ENCODE assay signal across 27 cellular contexts in genomic region chr7:109579876-109580275, GRCh38.
DNase-seq lines count a peak whose midpoint lies in the region; ATAC-seq, FAIRE-seq and TF ChIP-seq lines count a peak whose summit lies in the region.
"Had no signal": no experiment of that assay in that cellular context is flagged by ENCODE, and none has a peak within 500 bp of the region (broad histone marks: within the 10 kb centered on the region; RNA-seq: fewer than 3 reads in every experiment).

No MANE protein-coding gene starts in this region.

- no peak for TF ChIP-seq EP300 in H1 (IDR thresholded peaks at IDR 0.05; ENCODE audit: borderline replicate concordance in 1 of 2, low read depth in 2 of 2, low read length in 2 of 2)

- no peak overlapping the region for H3K14ac ChIP-seq in H1 (ENCODE audit: insufficient read length)

- no peak for TF ChIP-seq RAD21 in H1 (IDR thresholded peaks at IDR 0.05 in 1 of 2, conservative IDR thresholded peaks at IDR 0.05 in 1 of 2; ENCODE audit: low read depth in 2 of 2, low read length in 2 of 2)

- no peak overlapping the region for H3K4me2 ChIP-seq in H1 (ENCODE audit: insufficient read depth in 1 of 2, low read depth in 2 of 2, low read length in 2 of 2)

- H3K23ac ChIP-seq in H1 (ENCODE audit: insufficient read length) = no peak overlapping the region

- 82% methylated on average over 4 of the region's 4 CpGs; no CpG with 5 or more reads in 1 of the 2 experiments for WGBS in H1 (ENCODE audit: extremely low coverage in 1 of 2, insufficient coverage in 1 of 2, insufficient read length in 1 of 2, insufficient replicate concordance in 2 of 2, low coverage in 1 of 2, low lambda C conversion rate in 2 of 2, missing lambda C conversion rate in 1 of 2), 2 experiments

- peaks cover 0 to 19% (median 5%) of the 10 kb centered on the region in 4 experiments; a peak in 4 of 8 replicates for H3K36me3 ChIP-seq in H1 (ENCODE audit: control insufficient read depth in 2 of 4, insufficient read depth in 4 of 4, low read length in 3 of 4)
- H3K36me3 ChIP-seq: SJSA1 had no signal

- H2BK20ac ChIP-seq in H1 (ENCODE audit: low read length) = no peak overlapping the region

- no peak for TF ChIP-seq POLR2A in H1 (IDR thresholded peaks at IDR 0.05; ENCODE audit: control extremely low read depth in 1 of 2, low read depth in 2 of 2, low read length in 2 of 2)

- no peaks in the 10 kb centered on the region for H3K23me2 ChIP-seq in H1 (ENCODE audit: low read depth, low read length)

- no peak overlapping the region for H4K91ac ChIP-seq in H1 (replicated peaks; ENCODE audit: insufficient read length, low read length)

- FAIRE-seq in H1 (lab: Jason Lieb, UNC) = no peak
- FAIRE-seq: GM12892, H54 had no signal

- 0 out of 2 replicates have a peak overlapping the region, but pooled peaks have one; percentile 6 for H2BK5ac ChIP-seq in H1 (ENCODE audit: low read depth, low read length)

- H3K4ac ChIP-seq in H1 (replicated peaks; ENCODE audit: insufficient read length, low read depth, low read length) = no peak overlapping the region

- no peaks in the 10 kb centered on the region for H3K27me3 ChIP-seq in H1 (replicated peaks in 1 of 4; ENCODE audit: control insufficient read depth in 3 of 4, extremely low read depth in 1 of 4, insufficient read depth in 3 of 4, low read length in 3 of 4)
- H3K27me3 ChIP-seq: SJSA1 had no signal

- no peak overlapping the region for H3K18ac ChIP-seq in H1 (ENCODE audit: extremely low read depth, low read length)

- H3K56ac ChIP-seq in H1 (replicated peaks; ENCODE audit: insufficient read length, low read depth, low read length) = no peak overlapping the region

- no peak for TF ChIP-seq CTCF in H1 (IDR thresholded peaks at IDR 0.05; ENCODE audit: control extremely low read depth in 1 of 3, insufficient read depth in 1 of 3, low read depth in 1 of 3, low read length in 3 of 3)

- DNase-seq in ELR (ENCODE audit: low read depth) (peak; percentile 19), NCI-H460 (ENCODE audit: extremely low read depth, low read depth) (peak; percentile 62), H1 (ENCODE audit: low read depth in 1 of 2, low spot score in 2 of 2) (no peak), renal cortical epithelial cell (ENCODE audit: low read depth) (peak; percentile 6), DMS79 (lab: John Stamatoyannopoulos, UW) (no peak)
- DNase-seq: Caco-2; CD8-positive, alpha-beta T cell; DMS79 treated with DMSO at 0.1 percent for 48 hours; KG1; MM.1S; NCI-H1048; NCI-H1417; NCI-H1694; NCI-H2029 treated with DMSO at 0.1 percent for 48 hours; NCI-H2171; NCI-H226; NCI-H510A treated with DMSO at 0.1 percent for 48 hours; NCI-H748 treated with DMSO at 0.1 percent for 48 hours; NK-92 treated with Interleukin-12 subunit alpha and Interleukin-12 subunit beta, amount 100 ng/mL, for 24 hours; Right ventricle myocardium superior; RPMI8226 had no signal

- POLR2A ChIA-PET in H1 (lab: Charles Lee; ENCODE audit: partially characterized antibody) = no interaction called here

- H4K5ac ChIP-seq in H1 (ENCODE audit: insufficient read length, low read depth, low read length) = no peak overlapping the region

- CTCF ChIA-PET in H1 (lab: Charles Lee; ENCODE audit: partially characterized antibody) = no interaction called here

- no peak overlapping the region for H3K4me3 ChIP-seq in H1 (ENCODE audit: extremely low read depth in 1 of 4, insufficient read depth in 2 of 4, low read depth in 3 of 4, low read length in 4 of 4)
- H3K4me3 ChIP-seq: SJSA1 had no signal

- H2BK120ac ChIP-seq in H1 (replicated peaks; ENCODE audit: low read depth, low read length) = no peak overlapping the region

- peaks cover 0 to 2% of the 10 kb centered on the region in 2 experiments for H4K20me1 ChIP-seq in H1 (replicated peaks in 1 of 2; ENCODE audit: control insufficient read depth in 1 of 2, insufficient read depth in 2 of 2, low read length in 2 of 2)

- no peak overlapping the region for H2BK12ac ChIP-seq in H1 (ENCODE audit: low read depth, low read length)

- H3K27ac ChIP-seq in H1 (ENCODE audit: low read depth, low read length) = no peak overlapping the region
- H3K27ac ChIP-seq: C4-2B, SJSA1 had no signal

- H3K9me3 ChIP-seq in H1 (ENCODE audit: insufficient read depth in 2 of 2, low read depth in 1 of 2, low read length in 1 of 2) = 0 out of 4 replicates have a peak, but pooled peaks cover 0 to 2% of the 10 kb centered on the region in 2 experiments
- H3K9me3 ChIP-seq: Caco-2, SJSA1 had no signal

- peaks cover 4 to 14% of the 10 kb centered on the region in 2 experiments; a peak in 2 of 4 replicates for H3K79me2 ChIP-seq in H1 (ENCODE audit: control insufficient read depth in 1 of 2, insufficient read depth in 2 of 2, low read length in 2 of 2)

- H2BK15ac ChIP-seq in H1 (ENCODE audit: low read length) = no peak overlapping the region

- no peak overlapping the region for H2AK5ac ChIP-seq in H1 (ENCODE audit: low read depth, low read length)

- no peak overlapping the region for H2AFZ ChIP-seq in H1 (ENCODE audit: low read length)

- H3K79me1 ChIP-seq in H1 (ENCODE audit: low read depth, low read length) = no peaks in the 10 kb centered on the region; the same call in 1 of the 2 replicates

- H4K8ac ChIP-seq in H1 (ENCODE audit: extremely low read depth, insufficient read depth, low read length) = no peak overlapping the region

- ATAC-seq in HG03196 (IDR thresholded peaks at IDR 0.05; ENCODE audit: unreplicated experiment) (no peak), GM21576 (IDR thresholded peaks at IDR 0.05; ENCODE audit: unreplicated experiment) (no peak)
- ATAC-seq: CD8-positive, alpha-beta T cell had no signal

- H3K9ac ChIP-seq in H1 (replicated peaks in 1 of 4; ENCODE audit: extremely low read depth in 1 of 4, low read depth in 3 of 4, low read length in 3 of 4) = no peak overlapping the region

- peaks cover 0 to 7% (median 0%) of the 10 kb centered on the region in 4 experiments; a peak in 2 of 7 replicates for H3K4me1 ChIP-seq in H1 (replicated peaks in 1 of 4; ENCODE audit: control insufficient read depth in 3 of 4, insufficient read depth in 4 of 4, low read length in 3 of 4)
- H3K4me1 ChIP-seq: Caco-2, SJSA1 had no signal

TF ChIP-seq in H1, 55 proteins besides CTCF, POLR2A, EP300 and RAD21:
- no peak for TF ChIP-seq CHD1 (IDR thresholded peaks at IDR 0.05; ENCODE audit: low read depth, low read length)

Comparison
In these comparisons a context has a peak if more than half of its experiments do, and no peak if none do; other contexts are left out.
1. DNase-seq: peak in ELR (single experiment), NCI-H460 (single experiment) and renal cortical epithelial cell (single experiment); none in H1 (0 of 2) and DMS79 (single experiment).